Comparison of ENCODE assay signal across 8 cellular contexts in genomic region chr11:614583-615452, GRCh38. TPM values are rescaled to one million over a fixed set of nuclear protein-coding genes. Genes with fewer than 3 reads are reported as not detected.
A peak's percentile ranks its signal among the peaks of the same experiment; 100 is the strongest.
DNase-seq lines count a peak whose midpoint lies in the region; ATAC-seq, FAIRE-seq and TF ChIP-seq lines count a peak whose summit lies in the region.

No MANE protein-coding gene starts in this region.

- DNase-seq in LNCaP clone FGC (ENCODE audit: low read depth) = peak; percentile 25
- DNase-seq in cardiac fibroblast (ENCODE audit: low read depth in 2 of 2) = no peak
- DNase-seq in lung (ENCODE audit: low spot score) = no peak
- DNase-seq in ureter (ENCODE audit: low spot score) = peak; percentile 75
- no peak for DNase-seq in D721Med (ENCODE audit: insufficient read length, low spot score)
- no peak for DNase-seq in HuH-7.5 (ENCODE audit: low spot score)

- WGBS in lung, 2 donors = 59 to 68% methylated on average over 59 to 67 of the region's 67 CpGs

- no peak for FAIRE-seq in D721Med (lab: Jason Lieb, UNC)

- peak overlapping the region; percentile 88 to 98 for H3K27ac ChIP-seq in lung (ENCODE audit: low read depth in 1 of 2, low read length in 1 of 2)

- H3K4me3 ChIP-seq in GM08714 (ENCODE audit: low read length) (peak overlapping the region; percentile 95), LNCaP clone FGC (ENCODE audit: low read depth, low read length) (peak overlapping the region; percentile 59), cardiac fibroblast (replicated peaks in 1 of 2; ENCODE audit: low read depth in 2 of 2, low read length in 2 of 2) (peak overlapping the region; percentile 60 to 73), lung (peak overlapping the region; percentile 73)

- H3K4me1 ChIP-seq in lung (ENCODE audit: control insufficient read depth in 2 of 2, insufficient read depth in 2 of 2, low read length in 2 of 2) = peaks cover 7 to 14% of the 10 kb centered on the region in 2 donors

- ATAC-seq in lung (ENCODE audit: insufficient read depth, low FRiP score) (no peak), GM19035 (IDR thresholded peaks at IDR 0.05; ENCODE audit: unreplicated experiment) (no peak)

- TF ChIP-seq CTCF in LNCaP clone FGC (IDR thresholded peaks at IDR 0.05; ENCODE audit: control insufficient read depth, extremely low read depth, insufficient read depth) = no peak
- TF ChIP-seq CTCF in cardiac fibroblast (IDR thresholded peaks at IDR 0.05; ENCODE audit: low read depth, low read length) = no peak
- no peak for TF ChIP-seq CTCF in lung (IDR thresholded peaks at IDR 0.05; ENCODE audit: control extremely low read depth, extremely low read depth)
- no peak for TF ChIP-seq CTCF in D721Med (IDR thresholded peaks at IDR 0.05; ENCODE audit: insufficient read depth, missing control alignments)

- H3K36me3 ChIP-seq in lung (ENCODE audit: control insufficient read depth in 2 of 2, insufficient read depth in 2 of 2, low read length in 2 of 2) = peaks cover 12 to 50% of the 10 kb centered on the region in 2 donors

- no peaks in the 10 kb centered on the region for H3K9me3 ChIP-seq in lung (ENCODE audit: control insufficient read depth in 2 of 2, insufficient read depth in 1 of 2, low read length in 1 of 2)

- H3K27me3 ChIP-seq in lung (ENCODE audit: control insufficient read depth, insufficient read depth) = no peaks in the 10 kb centered on the region

RNA-seq across cellular contexts. Expression of gene IRF7, which starts 0.9 kb away (rescaled TPM):
- total RNA-seq in lung = 10 to 100 TPM; 24.7 to 43.5 TPM
- polyA plus RNA-seq in lung = 10 to 100 TPM; 62.1 to 68.3 TPM
- 14.9 TPM for total RNA-seq in ureter

RNA-seq across cellular contexts. Expression of gene CDHR5, which starts 9.9 kb away (rescaled TPM):
- total RNA-seq in lung (not detected), ureter (not detected)
- polyA plus RNA-seq in lung = under 1 TPM; 0.02 to 0.10 TPM

RNA-seq across cellular contexts. Expression of gene SCT, which starts 12.2 kb away (rescaled TPM):
- total RNA-seq in lung = not detected
- not detected for polyA plus RNA-seq in lung
- total RNA-seq in ureter = not detected

RNA-seq across cellular contexts. Expression of gene DRD4, which starts 22.3 kb away (rescaled TPM):
- 1 to 10 TPM in 1 of 2 donors, not detected in 1; 1.1 TPM for total RNA-seq in lung
- under 1 TPM; 0.05 to 0.35 TPM for polyA plus RNA-seq in lung
- 2.6 TPM for total RNA-seq in ureter

RNA-seq across cellular contexts. Expression of gene PHRF1, which starts 38.5 kb away (rescaled TPM):
- 10 to 100 TPM; 23.2 to 39.3 TPM for total RNA-seq in lung
- 10 to 100 TPM; 16.3 to 23.7 TPM for polyA plus RNA-seq in lung
- total RNA-seq in ureter = 43.6 TPM

Comparison
In these comparisons a context has a peak if more than half of its experiments do, and no peak if none do; other contexts are left out.
1. DNase-seq: peak in LNCaP clone FGC (single experiment) and ureter (single experiment); none in cardiac fibroblast (0 of 2), lung (single experiment), D721Med (single experiment) and HuH-7.5 (single experiment).
2. Peak in every context shown above with its lines, with median percentiles within 50 percentile points of each other: H3K4me3 ChIP-seq.